2 cellular contexts compared by ENCODE assay signal in the genomic region with DNA sequence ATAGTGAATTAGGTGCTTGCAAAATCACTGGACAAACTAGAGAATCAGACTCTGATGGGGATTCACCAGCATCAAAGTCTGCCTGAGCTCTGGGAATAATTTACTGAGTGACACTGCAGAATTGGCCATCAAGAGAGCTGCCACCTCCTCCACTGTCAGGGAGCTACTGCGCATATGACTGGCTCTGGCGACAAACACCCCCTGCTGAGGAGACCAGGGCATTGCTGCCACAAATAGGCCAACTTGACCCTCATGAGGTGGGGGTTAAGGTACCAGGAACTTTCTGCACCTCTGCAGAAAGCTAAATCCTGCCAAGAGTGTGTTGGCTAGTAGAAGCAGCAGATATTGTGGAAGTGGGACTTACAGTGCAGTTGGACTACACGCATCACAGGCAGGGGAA.
TF ChIP-seq lines count a peak whose summit lies in the region.

No MANE protein-coding gene starts in this region.

TF ChIP-seq in GM23338, 12 proteins besides CTCF, POLR2A, EP300 and RAD21 (continued from another document):
- TF ChIP-seq, protein P1, sequence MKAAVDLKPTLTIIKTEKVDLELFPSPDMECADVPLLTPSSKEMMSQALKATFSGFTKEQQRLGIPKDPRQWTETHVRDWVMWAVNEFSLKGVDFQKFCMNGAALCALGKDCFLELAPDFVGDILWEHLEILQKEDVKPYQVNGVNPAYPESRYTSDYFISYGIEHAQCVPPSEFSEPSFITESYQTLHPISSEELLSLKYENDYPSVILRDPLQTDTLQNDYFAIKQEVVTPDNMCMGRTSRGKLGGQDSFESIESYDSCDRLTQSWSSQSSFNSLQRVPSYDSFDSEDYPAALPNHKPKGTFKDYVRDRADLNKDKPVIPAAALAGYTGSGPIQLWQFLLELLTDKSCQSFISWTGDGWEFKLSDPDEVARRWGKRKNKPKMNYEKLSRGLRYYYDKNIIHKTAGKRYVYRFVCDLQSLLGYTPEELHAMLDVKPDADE (IDR thresholded peaks at IDR 0.05), result no peak
- TF ChIP-seq POLR2AphosphoS5 (IDR thresholded peaks at IDR 0.05; ENCODE audit: low read depth) (no peak), NANOG (IDR thresholded peaks at IDR 0.05; ENCODE audit: borderline replicate concordance) (no peak), CREB1 (CRISPR knock-in tag; IDR thresholded peaks at IDR 0.05; ENCODE audit: low read depth) (no peak), ZNF331 (CRISPR knock-in tag; IDR thresholded peaks at IDR 0.05; ENCODE audit: low read depth) (no peak), STAT1 (IDR thresholded peaks at IDR 0.05; ENCODE audit: unreplicated experiment) (no peak)
- TF ChIP-seq, protein P2, sequence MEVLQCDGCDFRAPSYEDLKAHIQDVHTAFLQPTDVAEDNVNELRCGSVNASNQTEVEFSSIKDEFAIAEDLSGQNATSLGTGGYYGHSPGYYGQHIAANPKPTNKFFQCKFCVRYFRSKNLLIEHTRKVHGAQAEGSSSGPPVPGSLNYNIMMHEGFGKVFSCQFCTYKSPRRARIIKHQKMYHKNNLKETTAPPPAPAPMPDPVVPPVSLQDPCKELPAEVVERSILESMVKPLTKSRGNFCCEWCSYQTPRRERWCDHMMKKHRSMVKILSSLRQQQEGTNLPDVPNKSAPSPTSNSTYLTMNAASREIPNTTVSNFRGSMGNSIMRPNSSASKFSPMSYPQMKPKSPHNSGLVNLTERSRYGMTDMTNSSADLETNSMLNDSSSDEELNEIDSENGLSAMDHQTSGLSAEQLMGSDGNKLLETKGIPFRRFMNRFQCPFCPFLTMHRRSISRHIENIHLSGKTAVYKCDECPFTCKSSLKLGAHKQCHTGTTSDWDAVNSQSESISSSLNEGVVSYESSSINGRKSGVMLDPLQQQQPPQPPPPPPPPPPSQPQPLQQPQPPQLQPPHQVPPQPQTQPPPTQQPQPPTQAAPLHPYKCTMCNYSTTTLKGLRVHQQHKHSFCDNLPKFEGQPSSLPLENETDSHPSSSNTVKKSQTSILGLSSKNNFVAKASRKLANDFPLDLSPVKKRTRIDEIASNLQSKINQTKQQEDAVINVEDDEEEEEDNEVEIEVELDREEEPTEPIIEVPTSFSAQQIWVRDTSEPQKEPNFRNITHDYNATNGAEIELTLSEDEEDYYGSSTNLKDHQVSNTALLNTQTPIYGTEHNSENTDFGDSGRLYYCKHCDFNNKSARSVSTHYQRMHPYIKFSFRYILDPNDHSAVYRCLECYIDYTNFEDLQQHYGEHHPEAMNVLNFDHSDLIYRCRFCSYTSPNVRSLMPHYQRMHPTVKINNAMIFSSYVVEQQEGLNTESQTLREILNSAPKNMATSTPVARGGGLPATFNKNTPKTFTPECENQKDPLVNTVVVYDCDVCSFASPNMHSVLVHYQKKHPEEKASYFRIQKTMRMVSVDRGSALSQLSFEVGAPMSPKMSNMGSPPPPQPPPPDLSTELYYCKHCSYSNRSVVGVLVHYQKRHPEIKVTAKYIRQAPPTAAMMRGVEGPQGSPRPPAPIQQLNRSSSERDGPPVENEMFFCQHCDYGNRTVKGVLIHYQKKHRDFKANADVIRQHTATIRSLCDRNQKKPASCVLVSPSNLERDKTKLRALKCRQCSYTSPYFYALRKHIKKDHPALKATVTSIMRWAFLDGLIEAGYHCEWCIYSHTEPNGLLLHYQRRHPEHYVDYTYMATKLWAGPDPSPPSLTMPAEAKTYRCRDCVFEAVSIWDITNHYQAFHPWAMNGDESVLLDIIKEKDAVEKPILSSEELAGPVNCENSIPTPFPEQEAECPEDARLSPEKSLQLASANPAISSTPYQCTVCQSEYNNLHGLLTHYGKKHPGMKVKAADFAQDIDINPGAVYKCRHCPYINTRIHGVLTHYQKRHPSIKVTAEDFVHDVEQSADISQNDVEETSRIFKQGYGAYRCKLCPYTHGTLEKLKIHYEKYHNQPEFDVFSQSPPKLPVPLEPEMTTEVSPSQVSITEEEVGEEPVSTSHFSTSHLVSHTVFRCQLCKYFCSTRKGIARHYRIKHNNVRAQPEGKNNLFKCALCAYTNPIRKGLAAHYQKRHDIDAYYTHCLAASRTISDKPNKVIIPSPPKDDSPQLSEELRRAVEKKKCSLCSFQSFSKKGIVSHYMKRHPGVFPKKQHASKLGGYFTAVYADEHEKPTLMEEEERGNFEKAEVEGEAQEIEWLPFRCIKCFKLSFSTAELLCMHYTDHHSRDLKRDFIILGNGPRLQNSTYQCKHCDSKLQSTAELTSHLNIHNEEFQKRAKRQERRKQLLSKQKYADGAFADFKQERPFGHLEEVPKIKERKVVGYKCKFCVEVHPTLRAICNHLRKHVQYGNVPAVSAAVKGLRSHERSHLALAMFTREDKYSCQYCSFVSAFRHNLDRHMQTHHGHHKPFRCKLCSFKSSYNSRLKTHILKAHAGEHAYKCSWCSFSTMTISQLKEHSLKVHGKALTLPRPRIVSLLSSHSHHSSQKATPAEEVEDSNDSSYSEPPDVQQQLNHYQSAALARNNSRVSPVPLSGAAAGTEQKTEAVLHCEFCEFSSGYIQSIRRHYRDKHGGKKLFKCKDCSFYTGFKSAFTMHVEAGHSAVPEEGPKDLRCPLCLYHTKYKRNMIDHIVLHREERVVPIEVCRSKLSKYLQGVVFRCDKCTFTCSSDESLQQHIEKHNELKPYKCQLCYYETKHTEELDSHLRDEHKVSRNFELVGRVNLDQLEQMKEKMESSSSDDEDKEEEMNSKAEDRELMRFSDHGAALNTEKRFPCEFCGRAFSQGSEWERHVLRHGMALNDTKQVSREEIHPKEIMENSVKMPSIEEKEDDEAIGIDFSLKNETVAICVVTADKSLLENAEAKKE (CRISPR knock-in tag; IDR thresholded peaks at IDR 0.05), result no peak
- TF ChIP-seq, protein P3, sequence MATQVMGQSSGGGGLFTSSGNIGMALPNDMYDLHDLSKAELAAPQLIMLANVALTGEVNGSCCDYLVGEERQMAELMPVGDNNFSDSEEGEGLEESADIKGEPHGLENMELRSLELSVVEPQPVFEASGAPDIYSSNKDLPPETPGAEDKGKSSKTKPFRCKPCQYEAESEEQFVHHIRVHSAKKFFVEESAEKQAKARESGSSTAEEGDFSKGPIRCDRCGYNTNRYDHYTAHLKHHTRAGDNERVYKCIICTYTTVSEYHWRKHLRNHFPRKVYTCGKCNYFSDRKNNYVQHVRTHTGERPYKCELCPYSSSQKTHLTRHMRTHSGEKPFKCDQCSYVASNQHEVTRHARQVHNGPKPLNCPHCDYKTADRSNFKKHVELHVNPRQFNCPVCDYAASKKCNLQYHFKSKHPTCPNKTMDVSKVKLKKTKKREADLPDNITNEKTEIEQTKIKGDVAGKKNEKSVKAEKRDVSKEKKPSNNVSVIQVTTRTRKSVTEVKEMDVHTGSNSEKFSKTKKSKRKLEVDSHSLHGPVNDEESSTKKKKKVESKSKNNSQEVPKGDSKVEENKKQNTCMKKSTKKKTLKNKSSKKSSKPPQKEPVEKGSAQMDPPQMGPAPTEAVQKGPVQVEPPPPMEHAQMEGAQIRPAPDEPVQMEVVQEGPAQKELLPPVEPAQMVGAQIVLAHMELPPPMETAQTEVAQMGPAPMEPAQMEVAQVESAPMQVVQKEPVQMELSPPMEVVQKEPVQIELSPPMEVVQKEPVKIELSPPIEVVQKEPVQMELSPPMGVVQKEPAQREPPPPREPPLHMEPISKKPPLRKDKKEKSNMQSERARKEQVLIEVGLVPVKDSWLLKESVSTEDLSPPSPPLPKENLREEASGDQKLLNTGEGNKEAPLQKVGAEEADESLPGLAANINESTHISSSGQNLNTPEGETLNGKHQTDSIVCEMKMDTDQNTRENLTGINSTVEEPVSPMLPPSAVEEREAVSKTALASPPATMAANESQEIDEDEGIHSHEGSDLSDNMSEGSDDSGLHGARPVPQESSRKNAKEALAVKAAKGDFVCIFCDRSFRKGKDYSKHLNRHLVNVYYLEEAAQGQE (IDR thresholded peaks at IDR 0.05; ENCODE audit: unreplicated experiment), result no peak

TF ChIP-seq in GM12878, 131 proteins besides CTCF, POLR2A, EP300 and RAD21 (continued from another document):
- TF ChIP-seq, protein P4, sequence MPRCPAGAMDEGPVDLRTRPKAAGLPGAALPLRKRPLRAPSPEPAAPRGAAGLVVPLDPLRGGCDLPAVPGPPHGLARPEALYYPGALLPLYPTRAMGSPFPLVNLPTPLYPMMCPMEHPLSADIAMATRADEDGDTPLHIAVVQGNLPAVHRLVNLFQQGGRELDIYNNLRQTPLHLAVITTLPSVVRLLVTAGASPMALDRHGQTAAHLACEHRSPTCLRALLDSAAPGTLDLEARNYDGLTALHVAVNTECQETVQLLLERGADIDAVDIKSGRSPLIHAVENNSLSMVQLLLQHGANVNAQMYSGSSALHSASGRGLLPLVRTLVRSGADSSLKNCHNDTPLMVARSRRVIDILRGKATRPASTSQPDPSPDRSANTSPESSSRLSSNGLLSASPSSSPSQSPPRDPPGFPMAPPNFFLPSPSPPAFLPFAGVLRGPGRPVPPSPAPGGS (IDR thresholded peaks at IDR 0.05; ENCODE audit: borderline replicate concordance, insufficient read depth, low read depth, low read length, poor library complexity, severe bottlenecking), result no peak
- TF ChIP-seq CHD4 (IDR thresholded peaks at IDR 0.05) (no peak), POLR2AphosphoS5 (IDR thresholded peaks at IDR 0.05; ENCODE audit: low read length) (no peak), RFX5 (IDR thresholded peaks at IDR 0.05; ENCODE audit: low read depth, low read length) (no peak), NBN (IDR thresholded peaks at IDR 0.05) (no peak), IKZF2 (IDR thresholded peaks at IDR 0.05) (no peak)
- TF ChIP-seq, protein P5, sequence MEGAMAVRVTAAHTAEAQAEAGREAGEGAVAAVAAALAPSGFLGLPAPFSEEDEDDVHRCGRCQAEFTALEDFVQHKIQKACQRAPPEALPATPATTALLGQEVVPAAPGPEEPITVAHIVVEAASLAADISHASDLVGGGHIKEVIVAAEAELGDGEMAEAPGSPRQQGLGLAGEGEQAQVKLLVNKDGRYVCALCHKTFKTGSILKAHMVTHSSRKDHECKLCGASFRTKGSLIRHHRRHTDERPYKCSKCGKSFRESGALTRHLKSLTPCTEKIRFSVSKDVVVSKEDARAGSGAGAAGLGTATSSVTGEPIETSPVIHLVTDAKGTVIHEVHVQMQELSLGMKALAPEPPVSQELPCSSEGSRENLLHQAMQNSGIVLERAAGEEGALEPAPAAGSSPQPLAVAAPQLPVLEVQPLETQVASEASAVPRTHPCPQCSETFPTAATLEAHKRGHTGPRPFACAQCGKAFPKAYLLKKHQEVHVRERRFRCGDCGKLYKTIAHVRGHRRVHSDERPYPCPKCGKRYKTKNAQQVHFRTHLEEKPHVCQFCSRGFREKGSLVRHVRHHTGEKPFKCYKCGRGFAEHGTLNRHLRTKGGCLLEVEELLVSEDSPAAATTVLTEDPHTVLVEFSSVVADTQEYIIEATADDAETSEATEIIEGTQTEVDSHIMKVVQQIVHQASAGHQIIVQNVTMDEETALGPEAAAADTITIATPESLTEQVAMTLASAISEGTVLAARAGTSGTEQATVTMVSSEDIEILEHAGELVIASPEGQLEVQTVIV (IDR thresholded peaks at IDR 0.05; ENCODE audit: borderline replicate concordance, partially characterized antibody), result no peak
- TF ChIP-seq, protein P6, sequence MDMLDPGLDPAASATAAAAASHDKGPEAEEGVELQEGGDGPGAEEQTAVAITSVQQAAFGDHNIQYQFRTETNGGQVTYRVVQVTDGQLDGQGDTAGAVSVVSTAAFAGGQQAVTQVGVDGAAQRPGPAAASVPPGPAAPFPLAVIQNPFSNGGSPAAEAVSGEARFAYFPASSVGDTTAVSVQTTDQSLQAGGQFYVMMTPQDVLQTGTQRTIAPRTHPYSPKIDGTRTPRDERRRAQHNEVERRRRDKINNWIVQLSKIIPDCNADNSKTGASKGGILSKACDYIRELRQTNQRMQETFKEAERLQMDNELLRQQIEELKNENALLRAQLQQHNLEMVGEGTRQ (IDR thresholded peaks at IDR 0.05; ENCODE audit: borderline replicate concordance, low read depth, low read length), result no peak
- TF ChIP-seq, protein P7, sequence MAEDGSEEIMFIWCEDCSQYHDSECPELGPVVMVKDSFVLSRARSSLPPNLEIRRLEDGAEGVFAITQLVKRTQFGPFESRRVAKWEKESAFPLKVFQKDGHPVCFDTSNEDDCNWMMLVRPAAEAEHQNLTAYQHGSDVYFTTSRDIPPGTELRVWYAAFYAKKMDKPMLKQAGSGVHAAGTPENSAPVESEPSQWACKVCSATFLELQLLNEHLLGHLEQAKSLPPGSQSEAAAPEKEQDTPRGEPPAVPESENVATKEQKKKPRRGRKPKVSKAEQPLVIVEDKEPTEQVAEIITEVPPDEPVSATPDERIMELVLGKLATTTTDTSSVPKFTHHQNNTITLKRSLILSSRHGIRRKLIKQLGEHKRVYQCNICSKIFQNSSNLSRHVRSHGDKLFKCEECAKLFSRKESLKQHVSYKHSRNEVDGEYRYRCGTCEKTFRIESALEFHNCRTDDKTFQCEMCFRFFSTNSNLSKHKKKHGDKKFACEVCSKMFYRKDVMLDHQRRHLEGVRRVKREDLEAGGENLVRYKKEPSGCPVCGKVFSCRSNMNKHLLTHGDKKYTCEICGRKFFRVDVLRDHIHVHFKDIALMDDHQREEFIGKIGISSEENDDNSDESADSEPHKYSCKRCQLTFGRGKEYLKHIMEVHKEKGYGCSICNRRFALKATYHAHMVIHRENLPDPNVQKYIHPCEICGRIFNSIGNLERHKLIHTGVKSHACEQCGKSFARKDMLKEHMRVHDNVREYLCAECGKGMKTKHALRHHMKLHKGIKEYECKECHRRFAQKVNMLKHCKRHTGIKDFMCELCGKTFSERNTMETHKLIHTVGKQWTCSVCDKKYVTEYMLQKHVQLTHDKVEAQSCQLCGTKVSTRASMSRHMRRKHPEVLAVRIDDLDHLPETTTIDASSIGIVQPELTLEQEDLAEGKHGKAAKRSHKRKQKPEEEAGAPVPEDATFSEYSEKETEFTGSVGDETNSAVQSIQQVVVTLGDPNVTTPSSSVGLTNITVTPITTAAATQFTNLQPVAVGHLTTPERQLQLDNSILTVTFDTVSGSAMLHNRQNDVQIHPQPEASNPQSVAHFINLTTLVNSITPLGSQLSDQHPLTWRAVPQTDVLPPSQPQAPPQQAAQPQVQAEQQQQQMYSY (CRISPR knock-in tag; IDR thresholded peaks at IDR 0.05), result no peak
TF ChIP-seq in GM12878: peak in this region for 0.
